ENCODE assay signal across 21 cellular contexts in genomic region chr17:55271223-55271571, GRCh38. TPM values are rescaled to one million over a fixed set of nuclear protein-coding genes. Genes with fewer than 3 reads are reported as not detected.
A peak's percentile ranks its signal among the peaks of the same experiment; 100 is the strongest.
DNase-seq lines count a peak whose midpoint lies in the region; ATAC-seq, FAIRE-seq and TF ChIP-seq lines count a peak whose summit lies in the region.
"Had no signal": no experiment of that assay in that cellular context is flagged by ENCODE, and none has a peak within 500 bp of the region (broad histone marks: within the 10 kb centered on the region; RNA-seq: fewer than 3 reads in every experiment).

No MANE protein-coding gene starts in this region.

- H3K9me3 ChIP-seq in HepG2 (ENCODE audit: low read length) (no peaks in the 10 kb centered on the region), stomach smooth muscle (ENCODE audit: control insufficient read depth in 2 of 2, low read length in 2 of 2) (no peaks in the 10 kb centered on the region)
- H3K9me3 ChIP-seq: BE2C had no signal

- TF ChIP-seq CTCF in dorsolateral prefrontal cortex (IDR thresholded peaks at IDR 0.05 in 54 of 56, conservative IDR thresholded peaks at IDR 0.05 in 2 of 56; ENCODE audit: low read depth in 1 of 56, partially characterized antibody in 56 of 56), result no peak
- TF ChIP-seq CTCF in HepG2 (CRISPR knock-in tag; IDR thresholded peaks at IDR 0.05), result no peak

- H3K9ac ChIP-seq in HepG2 (ENCODE audit: insufficient read depth, low read depth, low read length), result peak overlapping the region; percentile 97
- no peak overlapping the region for H3K9ac ChIP-seq in stomach smooth muscle (ENCODE audit: low read length in 2 of 2)

- ATAC-seq in HepG2 (no peak), HG02798 (IDR thresholded peaks at IDR 0.05; ENCODE audit: poor library complexity, unreplicated experiment) (no peak), GM18502 (IDR thresholded peaks at IDR 0.05; ENCODE audit: poor library complexity, unreplicated experiment) (no peak), GM21515 (IDR thresholded peaks at IDR 0.05; ENCODE audit: unreplicated experiment) (no peak)
- ATAC-seq: HCT116 had no signal

- intact Hi-C loops in dorsolateral prefrontal cortex (cut with DNase I), result no loop called here
- intact Hi-C loops in HepG2 (cut with micrococcal nuclease; ENCODE audit: unreplicated experiment), result no loop called here

- no peak for TF ChIP-seq POLR2A in HepG2 (IDR thresholded peaks at IDR 0.05; ENCODE audit: insufficient read depth in 1 of 2, low read depth in 2 of 2, low read length in 2 of 2)

- peaks cover 46% of the 10 kb centered on the region for H3K4me1 ChIP-seq in HepG2 (ENCODE audit: insufficient read depth, low read length)
- peaks cover 66% of the 10 kb centered on the region for H3K4me1 ChIP-seq in stomach smooth muscle (ENCODE audit: control insufficient read depth, insufficient read depth, low read length)

- peak overlapping the region in 35 of 59 donors; percentile 1 to 84 (median 32) for H3K4me3 ChIP-seq in dorsolateral prefrontal cortex
- H3K4me3 ChIP-seq in HepG2 (replicated peaks in 1 of 3; ENCODE audit: insufficient read depth in 1 of 3, low read depth in 2 of 3, low read length in 3 of 3), result peak overlapping the region; percentile 81 to 93 (median 83)
- no peak overlapping the region for H3K4me3 ChIP-seq in stomach smooth muscle (ENCODE audit: low read length in 2 of 2)

- peak overlapping the region in 40 of 59 donors; percentile 23 to 95 (median 87) for H3K27ac ChIP-seq in dorsolateral prefrontal cortex
- peak overlapping the region; percentile 84 for H3K27ac ChIP-seq in HepG2 (ENCODE audit: extremely low read length, insufficient read depth, low read length)
- peak overlapping the region; percentile 24 for H3K27ac ChIP-seq in stomach smooth muscle (ENCODE audit: low read length)

- H3K36me3 ChIP-seq in HepG2 (replicated peaks in 1 of 2; ENCODE audit: control insufficient read depth in 1 of 2, insufficient read depth in 2 of 2, low read length in 2 of 2) (peaks cover 21 to 80% of the 10 kb centered on the region in 2 experiments), stomach smooth muscle (ENCODE audit: control insufficient read depth in 2 of 2, insufficient read depth in 2 of 2, low read length in 2 of 2) (peaks cover 0 to 2% of the 10 kb centered on the region in 2 donors)
- H3K36me3 ChIP-seq: BE2C had no signal

- FAIRE-seq in HepG2 (lab: Jason Lieb, UNC), result no peak
- FAIRE-seq: A204.1, G401.6, GM12892 had no signal

- H3K27me3 ChIP-seq in dorsolateral prefrontal cortex (no peaks in the 10 kb centered on the region), HepG2 (ENCODE audit: control insufficient read depth in 1 of 2, insufficient read depth in 2 of 2, low read length in 2 of 2) (peaks cover 0 to 3% of the 10 kb centered on the region in 2 experiments; a peak in 1 of 5 replicates), stomach smooth muscle (ENCODE audit: control insufficient read depth in 1 of 2, insufficient read depth in 2 of 2, low read length in 2 of 2) (no peaks in the 10 kb centered on the region)
- H3K27me3 ChIP-seq: BE2C had no signal

- DNase-seq in dorsolateral prefrontal cortex, result no peak
- DNase-seq in HepG2 (ENCODE audit: low spot score), result no peak
- DNase-seq: ACHN; BE2C; C1 segment of cervical spinal cord; CD4-positive, CD25-positive, alpha-beta regulatory T cell; CD8-positive, alpha-beta memory T cell; COR-L47; DMS 273 treated with DMSO at 0.1 percent for 48 hours; DMS53; DND-41; GOT3; H7 had no signal

- 4% methylated on average over 1 of the region's 1 CpG for WGBS in HepG2 (ENCODE audit: low lambda C conversion rate)

- TF ChIP-seq RAD21 in HepG2 (CRISPR knock-in tag; IDR thresholded peaks at IDR 0.05), result no peak

- no peak overlapping the region for H2AFZ ChIP-seq in HepG2 (ENCODE audit: low read length)

- peaks cover 7% of the 10 kb centered on the region; the same call in 1 of the 2 replicates for H4K20me1 ChIP-seq in HepG2 (ENCODE audit: insufficient read depth, low read length)

- BruUV-seq in HepG2 (replicated peaks; lab: Mats Ljungman, UMichigan), result no TSS peak

- POLR2A ChIA-PET in HepG2 (lab: Yijun Ruan, JAX), result interaction anchor here (0.9 to 13.8 kb wide), 5 partner anchors 12 to 176 kb away, joined by 3 to 626 read pairs (median 4); no protein-coding TSS in a partner anchor

- peak overlapping the region; percentile 93 for H3K4me2 ChIP-seq in HepG2 (ENCODE audit: low read depth, low read length)

- in situ Hi-C loops in HepG2 (cut with HindIII; ENCODE audit: extremely low pct_ligation_motif_present, low pct_unique_long_range_greater_than_20kb), result no loop called here

- TF ChIP-seq EP300 in HepG2 (IDR thresholded peaks at IDR 0.05; ENCODE audit: low read depth in 2 of 2, low read length in 2 of 2), result no peak
- no peak for TF ChIP-seq EP300 in HepG2 (CRISPR knock-in tag; IDR thresholded peaks at IDR 0.05; ENCODE audit: borderline replicate concordance)

- CTCF ChIA-PET in HepG2 (lab: Yijun Ruan, JAX; ENCODE audit: low intra/inter-chr PET ratio, low total read pairs), result no interaction called here

- peaks cover 99% of the 10 kb centered on the region for H3K79me2 ChIP-seq in HepG2 (ENCODE audit: insufficient read depth, low read length)

TF ChIP-seq in HepG2, 621 proteins besides CTCF, POLR2A, EP300 and RAD21 (continues in another document):
- TF ChIP-seq IRX3 (CRISPR knock-in tag; IDR thresholded peaks at IDR 0.05; ENCODE audit: borderline replicate concordance, low read depth), result no peak
- no peak for TF ChIP-seq NFYB (CRISPR knock-in tag; IDR thresholded peaks at IDR 0.05)
- no peak for TF ChIP-seq ZNF619 (CRISPR knock-in tag; IDR thresholded peaks at IDR 0.05)
- no peak for TF ChIP-seq ZNF234 (CRISPR knock-in tag; conservative IDR thresholded peaks at IDR 0.05)
- TF ChIP-seq HCFC1 (IDR thresholded peaks at IDR 0.05; ENCODE audit: low read depth, low read length), result no peak
- no peak for TF ChIP-seq KAT2B (IDR thresholded peaks at IDR 0.05; ENCODE audit: borderline replicate concordance, low read depth, low read length)
- no peak for TF ChIP-seq ZNF556 (CRISPR knock-in tag; IDR thresholded peaks at IDR 0.05; ENCODE audit: borderline replicate concordance)
- no peak for TF ChIP-seq HINFP (CRISPR knock-in tag; IDR thresholded peaks at IDR 0.05; ENCODE audit: low read depth)
- no peak for TF ChIP-seq ZNF138 (CRISPR knock-in tag; IDR thresholded peaks at IDR 0.05; ENCODE audit: low read depth)
- TF ChIP-seq PBX3 (CRISPR knock-in tag; IDR thresholded peaks at IDR 0.05; ENCODE audit: borderline replicate concordance), result 0 out of 2 replicates have a peak, but pooled peaks have one; percentile 30

RNA-seq across cellular contexts. Expression of gene HLF, which starts 6.4 kb away (rescaled TPM):
- total RNA-seq in dorsolateral prefrontal cortex (100 to 1,000 TPM in 94 of 120 experiments, 10 to 100 TPM in 26; 36.7 to 194 (median 124) TPM), HepG2 (2016; rRNA removed; fragmentation: Illumina TruSeq; extraction: Trizol) (197 and 202 TPM in 2 replicates)
- 34.5 and 39.5 TPM in 2 replicates for total RNA-seq in HepG2 (2016; cell fraction: cytosol; rRNA removed; fragmentation: Illumina TruSeq; extraction: Trizol; ENCODE audit: low read depth)
- total RNA-seq in HepG2 (2016; cell fraction: insoluble cytoplasmic fraction; rRNA removed; fragmentation: Illumina TruSeq; extraction: Trizol), result 175 and 198 TPM in 2 replicates
- 156 and 157 TPM in 2 replicates for total RNA-seq in HepG2 (2016; cell fraction: membrane; rRNA removed; fragmentation: Illumina TruSeq; extraction: Trizol)
- 187 and 216 TPM in 2 replicates for total RNA-seq in HepG2 (2016; cell fraction: nucleus; rRNA removed; fragmentation: Illumina TruSeq; extraction: Trizol)
- 346 and 353 TPM in 2 replicates for polyA plus RNA-seq in HepG2 (2011; rRNA removed)
- polyA plus RNA-seq in HepG2 (2011; cell fraction: cytosol; rRNA removed), result 266 and 275 TPM in 2 replicates
- 442 and 465 TPM in 2 replicates for polyA plus RNA-seq in HepG2 (2011; cell fraction: nucleus; rRNA removed)
- polyA plus RNA-seq in HepG2 (2012), result 217 and 233 TPM in 2 replicates
- 21.4 and 26.2 TPM in 2 replicates for polyA plus RNA-seq in HepG2 (2016; cell fraction: cytosol; fragmentation: Illumina TruSeq; extraction: Trizol; ENCODE audit: low read depth)
- polyA plus RNA-seq in HepG2 (2016; cell fraction: insoluble cytoplasmic fraction; fragmentation: Illumina TruSeq; extraction: Trizol; ENCODE audit: low read depth), result 217 and 237 TPM in 2 replicates
- polyA plus RNA-seq in HepG2 (2016; cell fraction: membrane; fragmentation: Illumina TruSeq; extraction: Trizol; ENCODE audit: low read depth), result 106 and 107 TPM in 2 replicates
- 258 and 265 TPM in 2 replicates for polyA plus RNA-seq in HepG2 (2016; cell fraction: nucleus; fragmentation: Illumina TruSeq; extraction: Trizol; ENCODE audit: insufficient read depth, low read depth)
- polyA minus RNA-seq in HepG2 (2011; rRNA and poly(A)+ RNA removed; ENCODE audit: low replicate concordance), result 1.0 and 1,188 TPM in 2 replicates
- polyA minus RNA-seq in HepG2 (2011; cell fraction: cytosol; rRNA and poly(A)+ RNA removed), result 240 and 275 TPM in 2 replicates
- polyA minus RNA-seq in HepG2 (2011; cell fraction: nucleus; rRNA and poly(A)+ RNA removed), result 508 and 622 TPM in 2 replicates

Comparison
In these comparisons a context has a peak if more than half of its experiments do, and no peak if none do; other contexts are left out.
1. H3K27ac ChIP-seq: peak in every context shown above with its lines; median percentile 87 in dorsolateral prefrontal cortex; 84 in HepG2; 24 in stomach smooth muscle.
2. H3K4me3 ChIP-seq: peak in dorsolateral prefrontal cortex (35 of 59) and HepG2 (3 of 3); none in stomach smooth muscle (0 of 2).